17 cellular contexts compared by ENCODE assay signal in the genomic region with DNA sequence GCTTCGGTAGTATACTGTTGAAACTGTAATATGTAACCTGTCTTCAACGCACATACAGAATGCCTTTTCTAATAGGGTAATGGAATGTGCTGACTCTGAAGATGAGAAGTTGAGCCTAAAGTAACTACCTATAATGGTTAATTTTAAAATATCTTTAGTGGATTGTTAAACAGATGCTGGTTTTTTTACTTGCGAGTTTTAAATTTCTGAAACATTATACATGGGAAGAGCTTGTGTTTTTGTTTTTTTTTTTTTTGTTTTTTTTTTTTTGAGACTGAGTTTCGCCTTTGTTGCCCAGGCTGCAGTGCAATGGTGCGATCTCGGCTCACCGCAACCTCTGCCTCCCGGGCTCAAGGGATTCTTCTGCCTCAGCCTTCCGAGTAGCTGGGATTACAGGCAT.
DNase-seq lines count a peak whose midpoint lies in the region; ATAC-seq and TF ChIP-seq lines count a peak whose summit lies in the region.
"Had no signal": no experiment of that assay in that cellular context is flagged by ENCODE, and none has a peak within 500 bp of the region (broad histone marks: within the 10 kb centered on the region; RNA-seq: fewer than 3 reads in every experiment).

No MANE protein-coding gene starts in this region.

- no peak for ATAC-seq in activated CD8-positive, alpha-beta memory T cell treated with anti-CD3 and anti-CD28 coated beads, Interleukin-2, amount 10 ng/mL, durations not matched to agents 7 days and 5 days

- H3K4me3 ChIP-seq in HEK293 (ENCODE audit: low read depth, low read length) (no peak overlapping the region), endodermal cell (ENCODE audit: low read length) (peak overlapping the region; percentile 74), osteoblast (ENCODE audit: insufficient read depth, low read length) (no peak overlapping the region), Caco-2 (ENCODE audit: low read depth, low read length) (no peak overlapping the region)
- H3K4me3 ChIP-seq: MG63 had no signal

- peak overlapping the region; percentile 24 for H3K27ac Mint-ChIP-seq in activated CD8-positive, alpha-beta memory T cell treated with anti-CD3 and anti-CD28 coated beads, Interleukin-2, amount 10 ng/mL, durations not matched to agents 7 days and 5 days
- no peak overlapping the region for H3K27ac Mint-ChIP-seq in endodermal cell
- peak overlapping the region; percentile 45 for H3K27ac Mint-ChIP-seq in progenitor cell of endocrine pancreas
- H3K27ac Mint-ChIP-seq in Caco-2 (ENCODE audit: unreplicated experiment): no peak overlapping the region

- H3K4me2 ChIP-seq in osteoblast (ENCODE audit: insufficient read depth, low read length): no peak overlapping the region

- WGBS in endodermal cell (ENCODE audit: insufficient coverage in 1 of 2, insufficient read length in 1 of 2), 2 experiments: 90 to 100% methylated on average over 1 to 9 of the region's 9 CpGs

- BruUV-seq in Caco-2 (replicated peaks; lab: Mats Ljungman, UMichigan): no TSS peak

- no peak for TF ChIP-seq CTCF in HEK293 (tag by site-specific recombination; IDR thresholded peaks at IDR 0.05)
- no peak for TF ChIP-seq CTCF in endodermal cell (conservative IDR thresholded peaks at IDR 0.05)
- no peak for TF ChIP-seq CTCF in progenitor cell of endocrine pancreas (IDR thresholded peaks at IDR 0.05; ENCODE audit: unreplicated experiment)
- TF ChIP-seq CTCF in osteoblast (IDR thresholded peaks at IDR 0.05; ENCODE audit: extremely low read depth, low read depth, low read length): no peak
- no peak for TF ChIP-seq CTCF in Caco-2 (IDR thresholded peaks at IDR 0.05; ENCODE audit: insufficient read depth in 1 of 2, low read depth in 1 of 2, low read length in 1 of 2, severe bottlenecking in 1 of 2, unreplicated experiment in 1 of 2)

- no peak for DNase-seq in activated CD8-positive, alpha-beta memory T cell treated with anti-CD3 and anti-CD28 coated beads, Interleukin-2, amount 10 ng/mL, durations not matched to agents 7 days and 5 days
- no peak for DNase-seq in activated CD8-positive, alpha-beta memory T cell treated with anti-CD3 and anti-CD28 coated beads, Interleukin-2, amount 50 U/mL, for 48 hours
- DNase-seq in endodermal cell: no peak
- DNase-seq in progenitor cell of endocrine pancreas (ENCODE audit: low spot score, unreplicated experiment): no peak
- no peak for DNase-seq in osteoblast (ENCODE audit: insufficient read length, low spot score, missing footprints)
- no peak for DNase-seq in Caco-2
- DNase-seq in dedifferentiated amniotic fluid mesenchymal stem cell (ENCODE audit: extremely low spot score): no peak
- DNase-seq: CD4-positive, CD25-positive, alpha-beta regulatory T cell; GOT3; KG1; NCI-H1092 treated with DMSO at 0.1 percent for 48 hours; NCI-H1694 treated with DMSO at 0.1 percent for 48 hours; NCI-H510A treated with DMSO at 0.1 percent for 48 hours; SHP77 had no signal

- CTCF ChIA-PET in activated CD8-positive, alpha-beta memory T cell treated with anti-CD3 and anti-CD28 coated beads, Interleukin-2, amount 10 ng/mL, durations not matched to agents 7 days and 5 days (lab: Charles Lee): interaction anchor here (1.2 to 2.0 kb wide), 3 partner anchors 10 to 26 kb away, joined by 4 to 5 read pairs (median 5); no protein-coding TSS in a partner anchor
- CTCF ChIA-PET in HEK293 (lab: Yijun Ruan, JAX) (interaction anchor here (0.6 to 1.2 kb wide), 4 partner anchors 9 to 1213 kb away, joined by 3 to 8 read pairs (median 4); no protein-coding TSS in a partner anchor), Caco-2 (lab: Charles Lee) (interaction anchor here (0.7 kb wide), 1 partner anchor 199 kb away, joined by 3 read pairs; no protein-coding TSS in a partner anchor)

- H3K9ac ChIP-seq in endodermal cell (ENCODE audit: extremely low read depth, low read length, poor library complexity, severe bottlenecking): no peak overlapping the region

- POLR2A ChIA-PET in HEK293 (lab: Yijun Ruan, JAX) (interaction anchor here (1.4 kb wide), 1 partner anchor 13 kb away, joined by 4 read pairs; no protein-coding TSS in a partner anchor), Caco-2 (lab: Charles Lee) (no interaction called here)

- H3K79me2 ChIP-seq in osteoblast (ENCODE audit: insufficient read depth, low read length): peaks cover 32% of the 10 kb centered on the region

- H3K4me1 ChIP-seq in HEK293 (ENCODE audit: control insufficient read depth, insufficient read depth, low read length): peaks cover 39% of the 10 kb centered on the region
- H3K4me1 ChIP-seq in endodermal cell (ENCODE audit: control insufficient read depth, insufficient read depth, low read length): peaks cover 16% of the 10 kb centered on the region
- peaks cover 10% of the 10 kb centered on the region for H3K4me1 ChIP-seq in osteoblast (ENCODE audit: insufficient read depth, low read length)
- peaks cover 27% of the 10 kb centered on the region for H3K4me1 ChIP-seq in Caco-2

- H3K36me3 ChIP-seq in HEK293 (ENCODE audit: control insufficient read depth in 2 of 2, insufficient read depth in 1 of 2, low read length in 2 of 2) (peaks cover 0 to 12% of the 10 kb centered on the region in 2 experiments; a peak in 2 of 3 replicates), endodermal cell (ENCODE audit: control insufficient read depth, insufficient read depth, low read length) (peaks cover 15% of the 10 kb centered on the region), osteoblast (ENCODE audit: insufficient read depth, low read length) (peaks cover 3% of the 10 kb centered on the region), Caco-2 (ENCODE audit: control insufficient read depth, insufficient read depth, low read length) (no peaks in the 10 kb centered on the region; the same call in 1 of the 2 replicates)
- H3K36me3 ChIP-seq: MG63 had no signal

- H3K27ac ChIP-seq in HEK293 (ENCODE audit: extremely low read depth, low read depth, low read length) (no peak overlapping the region), endodermal cell (ENCODE audit: low read depth, low read length) (no peak overlapping the region), osteoblast (ENCODE audit: low read depth, low read length) (no peak overlapping the region)
- H3K27ac ChIP-seq: HL-60 had no signal

- no peaks in the 10 kb centered on the region for H3K27me3 Mint-ChIP-seq in activated CD8-positive, alpha-beta memory T cell treated with anti-CD3 and anti-CD28 coated beads, Interleukin-2, amount 10 ng/mL, durations not matched to agents 7 days and 5 days
- H3K27me3 Mint-ChIP-seq in endodermal cell (ENCODE audit: insufficient read depth) (no peaks in the 10 kb centered on the region), progenitor cell of endocrine pancreas (no peaks in the 10 kb centered on the region), Caco-2 (ENCODE audit: insufficient read depth, unreplicated experiment) (no peaks in the 10 kb centered on the region)
- H3K27me3 Mint-ChIP-seq: CD4-positive, CD25-positive, alpha-beta regulatory T cell had no signal

- peaks cover 65% of the 10 kb centered on the region for H3K4me1 Mint-ChIP-seq in activated CD8-positive, alpha-beta memory T cell treated with anti-CD3 and anti-CD28 coated beads, Interleukin-2, amount 10 ng/mL, durations not matched to agents 7 days and 5 days
- peaks cover 62% of the 10 kb centered on the region for H3K4me1 Mint-ChIP-seq in endodermal cell
- peaks cover 22% of the 10 kb centered on the region for H3K4me1 Mint-ChIP-seq in progenitor cell of endocrine pancreas (ENCODE audit: low read depth)
- H3K4me1 Mint-ChIP-seq in Caco-2 (ENCODE audit: low read depth, unreplicated experiment): peaks cover 34% of the 10 kb centered on the region

- peaks cover 12% of the 10 kb centered on the region for H4K20me1 ChIP-seq in osteoblast (ENCODE audit: insufficient read depth, low read length)

- peaks cover 7% of the 10 kb centered on the region for H3K9me3 Mint-ChIP-seq in activated CD8-positive, alpha-beta memory T cell treated with anti-CD3 and anti-CD28 coated beads, Interleukin-2, amount 10 ng/mL, durations not matched to agents 7 days and 5 days (ENCODE audit: low read depth)
- H3K9me3 Mint-ChIP-seq in endodermal cell (peaks cover 24% of the 10 kb centered on the region), progenitor cell of endocrine pancreas (ENCODE audit: low read depth) (peaks cover 11% of the 10 kb centered on the region), Caco-2 (ENCODE audit: unreplicated experiment) (peaks cover 13% of the 10 kb centered on the region)

- H2AFZ ChIP-seq in osteoblast (ENCODE audit: low read length): no peak overlapping the region

- H3K9me3 ChIP-seq in HEK293 (ENCODE audit: control insufficient read depth, insufficient read depth, low read depth, low read length) (no peaks in the 10 kb centered on the region), endodermal cell (ENCODE audit: control insufficient read depth, low read length) (peaks cover 11% of the 10 kb centered on the region), osteoblast (ENCODE audit: low read depth, low read length) (no peaks in the 10 kb centered on the region), Caco-2 (no peaks in the 10 kb centered on the region)

- H3K27me3 ChIP-seq in endodermal cell (ENCODE audit: control insufficient read depth, insufficient read depth, low read length, poor library complexity, severe bottlenecking): no peaks in the 10 kb centered on the region
- H3K27me3 ChIP-seq in osteoblast (ENCODE audit: insufficient read depth, low read length): no peaks in the 10 kb centered on the region
- no peaks in the 10 kb centered on the region for H3K27me3 ChIP-seq in Caco-2 (replicated peaks; ENCODE audit: control insufficient read depth, insufficient read depth, low read length)

- intact Hi-C loops in Caco-2 (cut with micrococcal nuclease; ENCODE audit: unreplicated experiment): no loop called here

- no peak overlapping the region for H3K4me3 Mint-ChIP-seq in activated CD8-positive, alpha-beta memory T cell treated with anti-CD3 and anti-CD28 coated beads, Interleukin-2, amount 10 ng/mL, durations not matched to agents 7 days and 5 days
- H3K4me3 Mint-ChIP-seq in endodermal cell (peak overlapping the region; percentile 1), progenitor cell of endocrine pancreas (ENCODE audit: low read depth) (no peak overlapping the region), Caco-2 (ENCODE audit: unreplicated experiment) (no peak overlapping the region)

- peaks cover 45% of the 10 kb centered on the region for H3K36me3 Mint-ChIP-seq in activated CD8-positive, alpha-beta memory T cell treated with anti-CD3 and anti-CD28 coated beads, Interleukin-2, amount 10 ng/mL, durations not matched to agents 7 days and 5 days
- H3K36me3 Mint-ChIP-seq in endodermal cell (ENCODE audit: low read depth) (peaks cover 33% of the 10 kb centered on the region), progenitor cell of endocrine pancreas (ENCODE audit: insufficient read depth) (peaks cover 39% of the 10 kb centered on the region), Caco-2 (ENCODE audit: insufficient read depth, unreplicated experiment) (peaks cover 37% of the 10 kb centered on the region)

Comparison
In these comparisons a context has a peak if more than half of its experiments do, and no peak if none do; other contexts are left out.
1. H3K27ac Mint-ChIP-seq: peak in activated CD8-positive, alpha-beta memory T cell treated with anti-CD3 and anti-CD28 coated beads, Interleukin-2, amount 10 ng/mL, durations not matched to agents 7 days and 5 days (single experiment) and progenitor cell of endocrine pancreas (single experiment); none in endodermal cell (single experiment) and Caco-2 (single experiment).